ENCODE assay signal across 20 cellular contexts in the genomic region with DNA sequence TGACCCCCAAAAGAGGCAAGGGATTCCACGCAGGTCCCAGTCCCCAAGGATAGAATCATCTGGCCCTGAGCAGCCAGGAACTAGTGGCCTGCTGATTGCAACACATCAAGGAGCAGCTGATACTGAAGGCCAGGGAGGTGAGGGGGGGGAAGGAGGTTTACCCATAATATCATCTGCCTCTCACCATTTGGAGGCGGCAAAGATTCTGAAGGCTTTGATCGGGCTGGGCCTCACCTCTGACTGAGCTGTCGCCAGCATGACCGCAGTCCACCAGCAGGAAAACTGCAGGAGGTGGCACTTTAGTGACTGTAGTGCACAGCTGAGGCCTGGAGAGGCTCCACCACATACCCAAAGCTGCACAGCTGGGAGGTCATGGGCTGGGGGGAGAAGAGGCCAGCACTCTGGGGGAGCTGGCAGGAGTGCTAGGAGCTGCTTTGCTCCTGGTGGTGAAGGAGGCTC. TPM values are rescaled to one million over a fixed set of nuclear protein-coding genes. Genes with fewer than 3 reads are reported as not detected.
A peak's percentile ranks its signal among the peaks of the same experiment; 100 is the strongest.
DNase-seq lines count a peak whose midpoint lies in the region; ATAC-seq and TF ChIP-seq lines count a peak whose summit lies in the region.
"Had no signal": no experiment of that assay in that cellular context is flagged by ENCODE, and none has a peak within 500 bp of the region (broad histone marks: within the 10 kb centered on the region; RNA-seq: fewer than 3 reads in every experiment).

No MANE protein-coding gene starts in this region.

- TF ChIP-seq POLR2A in stomach (IDR thresholded peaks at IDR 0.05): no peak

- DNase-seq in GM23338 (ENCODE audit: low spot score): no peak
- peak; percentile 71 for DNase-seq in NCI-H69 (lab: John Stamatoyannopoulos, UW)
- DNase-seq in glomerular visceral epithelial cell (ENCODE audit: extremely low spot score): peak; percentile 11
- DNase-seq in stomach: no peak
- no peak for DNase-seq in activated CD4-positive, alpha-beta T cell treated with anti-CD3 and anti-CD28 coated beads, Interleukin-2, amount 10 ng/mL, durations not matched to agents 7 days and 5 days
- DNase-seq: activated naive CD4-positive, alpha-beta T cell treated with Interleukin-2 at 50 U/mL for 16 hours; DMS53; esophagus squamous epithelium; NCI-H2171; NK-92 treated with Interleukin-12 subunit alpha and Interleukin-12 subunit beta, amount 100 ng/mL, for 24 hours; right cardiac atrium; SHP77; stimulated activated CD4-positive, alpha-beta T cell treated with anti-CD3 and anti-CD28 coated beads, Interleukin-2, amount 100 ng/mL, for 24 hours had no signal

- H3F3A ChIP-seq in GM23338 (replicated peaks; ENCODE audit: low read depth): no peaks in the 10 kb centered on the region

- peaks cover 5% of the 10 kb centered on the region for H3K27me3 Mint-ChIP-seq in GM23338 (ENCODE audit: insufficient read depth, low read depth, poor library complexity)
- peaks cover 12% of the 10 kb centered on the region for H3K27me3 Mint-ChIP-seq in activated CD4-positive, alpha-beta T cell treated with anti-CD3 and anti-CD28 coated beads, Interleukin-2, amount 10 ng/mL, durations not matched to agents 7 days and 5 days

- intact Hi-C loops in stomach (cut with DNase I; ENCODE audit: low total_unique reads): no loop called here

- no peak overlapping the region for H3K4me3 ChIP-seq in GM23338
- no peak overlapping the region for H3K4me3 ChIP-seq in stomach
- H3K4me3 ChIP-seq: BLaER1 treated with 17β-estradiol and CSF1 and Interleukin-3, amounts not matched to agents 10 nM and 100 nM; dorsolateral prefrontal cortex; esophagus squamous epithelium had no signal

- peak; percentile 15; the same call in 1 of the 3 replicates for ATAC-seq in GM23338
- no peak for ATAC-seq in HG03442 (IDR thresholded peaks at IDR 0.05; ENCODE audit: unreplicated experiment)
- ATAC-seq in HG03521 (IDR thresholded peaks at IDR 0.05; ENCODE audit: unreplicated experiment): no peak
- ATAC-seq: right cardiac atrium had no signal

- H3K27ac ChIP-seq in GM23338 (ENCODE audit: low read depth): no peak overlapping the region
- H3K27ac ChIP-seq in stomach: peak overlapping the region in 3 of 5 donors; percentile 54 to 75 (median 73)
- H3K27ac ChIP-seq: BLaER1 treated with 17β-estradiol and CSF1 and Interleukin-3, amounts not matched to agents 10 nM and 100 nM; dorsolateral prefrontal cortex; esophagus squamous epithelium; neutrophil had no signal

- no peak for TF ChIP-seq CTCF in GM23338 (conservative IDR thresholded peaks at IDR 0.05; ENCODE audit: low read depth in 2 of 2)
- no peak for TF ChIP-seq CTCF in stomach (IDR thresholded peaks at IDR 0.05)

- H3K27me3 ChIP-seq in GM23338 (ENCODE audit: insufficient read depth) (no peaks in the 10 kb centered on the region), stomach (no peaks in the 10 kb centered on the region)
- H3K27me3 ChIP-seq: esophagus squamous epithelium had no signal

- H3K9me3 ChIP-seq in stomach: no peaks in the 10 kb centered on the region
- H3K9me3 ChIP-seq: BLaER1 treated with 17β-estradiol and CSF1 and Interleukin-3, amounts not matched to agents 10 nM and 100 nM; esophagus squamous epithelium; neutrophil had no signal

- H3K4me2 ChIP-seq in GM23338: no peak overlapping the region
- H3K4me2 ChIP-seq: BLaER1 treated with 17β-estradiol and CSF1 and Interleukin-3, amounts not matched to agents 10 nM and 100 nM had no signal

- H3K36me3 Mint-ChIP-seq in GM23338 (ENCODE audit: low read depth): no peaks in the 10 kb centered on the region
- H3K36me3 Mint-ChIP-seq in activated CD4-positive, alpha-beta T cell treated with anti-CD3 and anti-CD28 coated beads, Interleukin-2, amount 10 ng/mL, durations not matched to agents 7 days and 5 days (ENCODE audit: low read depth): no peaks in the 10 kb centered on the region
- H3K36me3 Mint-ChIP-seq: brain had no signal

- POLR2A ChIA-PET in activated CD4-positive, alpha-beta T cell treated with anti-CD3 and anti-CD28 coated beads, Interleukin-2, amount 10 ng/mL, durations not matched to agents 7 days and 5 days (lab: Charles Lee): no interaction called here

- peaks cover 14% of the 10 kb centered on the region; the same call in 2 of the 3 replicates for H3K4me1 Mint-ChIP-seq in GM23338
- H3K4me1 Mint-ChIP-seq in activated CD4-positive, alpha-beta T cell treated with anti-CD3 and anti-CD28 coated beads, Interleukin-2, amount 10 ng/mL, durations not matched to agents 7 days and 5 days: no peaks in the 10 kb centered on the region

- no peaks in the 10 kb centered on the region for H3K9me2 ChIP-seq in GM23338 (ENCODE audit: insufficient read depth)

- no peaks in the 10 kb centered on the region for H4K20me1 ChIP-seq in GM23338 (replicated peaks; ENCODE audit: insufficient read depth)

- CTCF ChIA-PET in activated CD4-positive, alpha-beta T cell treated with anti-CD3 and anti-CD28 coated beads, Interleukin-2, amount 10 ng/mL, durations not matched to agents 7 days and 5 days (lab: Charles Lee): interaction anchor here (1.1 to 1.4 kb wide), 4 partner anchors 11 to 82 kb away, joined by 3 to 6 read pairs (median 4); partner anchors contain the start of gene ITGA3

- no peak overlapping the region for H2AFZ ChIP-seq in GM23338

- no peaks in the 10 kb centered on the region for H3K79me2 ChIP-seq in GM23338 (replicated peaks; ENCODE audit: insufficient read depth)

- no peaks in the 10 kb centered on the region for H3K36me3 ChIP-seq in GM23338 (ENCODE audit: insufficient read depth)
- no peaks in the 10 kb centered on the region for H3K36me3 ChIP-seq in stomach
- H3K36me3 ChIP-seq: BLaER1 treated with 17β-estradiol and CSF1 and Interleukin-3, amounts not matched to agents 10 nM and 100 nM; esophagus squamous epithelium; neutrophil had no signal

- no peaks in the 10 kb centered on the region for H3K9me3 Mint-ChIP-seq in GM23338
- H3K9me3 Mint-ChIP-seq in activated CD4-positive, alpha-beta T cell treated with anti-CD3 and anti-CD28 coated beads, Interleukin-2, amount 10 ng/mL, durations not matched to agents 7 days and 5 days: no peaks in the 10 kb centered on the region

- no peak for TF ChIP-seq EP300 in stomach (IDR thresholded peaks at IDR 0.05)

- H3K4me1 ChIP-seq in GM23338 (ENCODE audit: insufficient read depth): peaks cover 4% of the 10 kb centered on the region; the same call in 1 of the 2 replicates
- peaks cover 35 to 59% (median 47%) of the 10 kb centered on the region in 4 donors for H3K4me1 ChIP-seq in stomach
- H3K4me1 ChIP-seq: BLaER1 treated with 17β-estradiol and CSF1 and Interleukin-3, amounts not matched to agents 10 nM and 100 nM had no signal

- no peak overlapping the region for H3K27ac Mint-ChIP-seq in GM23338
- no peak overlapping the region for H3K27ac Mint-ChIP-seq in activated CD4-positive, alpha-beta T cell treated with anti-CD3 and anti-CD28 coated beads, Interleukin-2, amount 10 ng/mL, durations not matched to agents 7 days and 5 days
- H3K27ac Mint-ChIP-seq: brain had no signal

- 67 to 78% (median 70%) methylated on average over 5 of the region's 5 CpGs for WGBS in stomach, 5 donors

- no peak overlapping the region; the same call in 2 of the 3 replicates for H3K4me3 Mint-ChIP-seq in GM23338
- no peak overlapping the region for H3K4me3 Mint-ChIP-seq in activated CD4-positive, alpha-beta T cell treated with anti-CD3 and anti-CD28 coated beads, Interleukin-2, amount 10 ng/mL, durations not matched to agents 7 days and 5 days
- H3K4me3 Mint-ChIP-seq: brain had no signal

RNA-seq across cellular contexts. Expression of gene ITGA3, which starts 20.5 kb away (rescaled TPM):
- 23.2 and 28.3 TPM in 2 replicates for total RNA-seq in GM23338 (2014; rRNA removed; shearing (Covaris generic))
- polyA plus RNA-seq in GM23338 (2016; fragmentation: Nextera tagmentation; extraction: Ambion mirVana) (9.6 and 11.0 TPM in 2 replicates), stomach (10 to 100 TPM in 2 of 3 donors, 1 to 10 TPM in 1; 6.9 to 37.5 (median 29.5) TPM)
- total RNA-seq in stomach: 100 to 1,000 TPM in 4 of 5 donors, 10 to 100 TPM in 1; 33.6 to 698 (median 193) TPM
- total RNA-seq in activated CD4-positive, alpha-beta T cell treated with anti-CD3 and anti-CD28 coated beads, Interleukin-2, amount 10 ng/mL, durations not matched to agents 7 days and 5 days: 1 to 10 TPM; 5.8 to 7.9 TPM

RNA-seq across cellular contexts. Expression of gene DLX3, which starts 40.4 kb away (rescaled TPM):
- total RNA-seq in GM23338 (2014; rRNA removed; shearing (Covaris generic)): 0.14 TPM in 1 of 2 replicates, not detected in the other
- 0.19 and 0.27 TPM in 2 replicates for polyA plus RNA-seq in GM23338 (2016; fragmentation: Nextera tagmentation; extraction: Ambion mirVana)
- total RNA-seq in stomach: not detected
- under 1 TPM in 1 of 3 donors, not detected in 2; 0.68 TPM for polyA plus RNA-seq in stomach
- total RNA-seq in activated CD4-positive, alpha-beta T cell treated with anti-CD3 and anti-CD28 coated beads, Interleukin-2, amount 10 ng/mL, durations not matched to agents 7 days and 5 days: not detected
- total RNA-seq: T-helper 2 cell treated with Interferon-gamma antibody and Interleukin-4, amounts not matched to agents 100 ng/mL and 5 ng/mL, for 36 hours had no signal

RNA-seq across cellular contexts. Expression of gene PDK2, which starts 59.7 kb away (rescaled TPM):
- 11.4 and 15.9 TPM in 2 replicates for total RNA-seq in GM23338 (2014; rRNA removed; shearing (Covaris generic))
- polyA plus RNA-seq in GM23338 (2016; fragmentation: Nextera tagmentation; extraction: Ambion mirVana) (12.0 and 13.2 TPM in 2 replicates), stomach (10 to 100 TPM; 13.5 to 20.6 (median 20.1) TPM)
- 100 to 1,000 TPM in 1 of 5 donors, 10 to 100 TPM in 2, 1 to 10 TPM in 2; 4.6 to 255 (median 31.2) TPM for total RNA-seq in stomach
- 10 to 100 TPM; 29.4 to 31.3 TPM for total RNA-seq in activated CD4-positive, alpha-beta T cell treated with anti-CD3 and anti-CD28 coated beads, Interleukin-2, amount 10 ng/mL, durations not matched to agents 7 days and 5 days

Comparison
In these comparisons a context has a peak if more than half of its experiments do, and no peak if none do; other contexts are left out.
1. DNase-seq: peak in NCI-H69 (single experiment) and glomerular visceral epithelial cell (single experiment); none in GM23338 (single experiment), stomach (single experiment) and activated CD4-positive, alpha-beta T cell treated with anti-CD3 and anti-CD28 coated beads, Interleukin-2, amount 10 ng/mL, durations not matched to agents 7 days and 5 days (single experiment).